ENCODE assay signal across 17 cellular contexts in the genomic region with DNA sequence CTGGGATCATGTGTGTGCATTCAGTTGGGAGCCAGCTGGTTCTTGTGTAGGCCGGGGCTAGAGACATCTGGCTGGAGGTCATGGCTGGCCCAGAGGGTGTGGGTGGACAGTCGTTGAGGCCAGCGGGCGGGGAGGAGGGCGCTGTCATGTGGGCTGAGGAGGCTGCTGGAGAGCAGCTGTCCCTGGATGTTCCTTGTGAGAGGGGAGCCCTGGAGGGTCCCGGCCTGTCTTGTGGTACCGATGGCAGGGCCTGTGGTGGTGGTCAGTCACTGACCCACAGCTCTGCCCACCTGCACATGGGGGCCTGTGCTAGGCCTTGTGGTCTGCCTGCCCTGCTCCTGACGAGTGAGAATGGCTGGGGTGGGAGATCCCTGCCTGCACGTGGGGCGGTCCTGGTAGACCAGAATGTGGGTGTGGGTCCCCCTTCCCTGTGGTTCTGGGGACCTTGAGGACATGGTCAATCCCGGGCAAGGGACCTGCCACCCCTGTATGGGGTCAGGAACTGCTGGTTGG. TPM values are rescaled to one million over a fixed set of nuclear protein-coding genes. Genes with fewer than 3 reads are reported as not detected.
DNase-seq lines count a peak whose midpoint lies in the region; ATAC-seq, FAIRE-seq and TF ChIP-seq lines count a peak whose summit lies in the region.
"Had no signal": no experiment of that assay in that cellular context is flagged by ENCODE, and none has a peak within 500 bp of the region (broad histone marks: within the 10 kb centered on the region; RNA-seq: fewer than 3 reads in every experiment).

No MANE protein-coding gene starts in this region.

- no peak for ATAC-seq in activated naive CD8-positive, alpha-beta T cell treated with anti-CD3 and anti-CD28 coated beads, Interleukin-2, amount 10 ng/mL, durations not matched to agents 7 days and 5 days (ENCODE audit: low read depth)
- ATAC-seq in naive thymus-derived CD8-positive, alpha-beta T cell: no peak
- no peak for ATAC-seq in naive thymus-derived CD4-positive, alpha-beta T cell

- no peak for TF ChIP-seq POLR2A in GM12891 (IDR thresholded peaks at IDR 0.05; ENCODE audit: low read depth, low read length)

- peaks cover 15 to 61% (median 18%) of the 10 kb centered on the region in 3 experiments for H3K36me3 ChIP-seq in naive thymus-derived CD4-positive, alpha-beta T cell (ENCODE audit: control insufficient read depth in 2 of 3, insufficient read depth in 3 of 3, low read length in 3 of 3)
- H3K36me3 ChIP-seq: ovary had no signal

- no peaks in the 10 kb centered on the region for H3K27me3 Mint-ChIP-seq in activated CD4-positive, alpha-beta T cell treated with anti-CD3 and anti-CD28 coated beads, Interleukin-2, amount 10 ng/mL, durations not matched to agents 7 days and 5 days
- H3K27me3 Mint-ChIP-seq in activated naive CD8-positive, alpha-beta T cell treated with anti-CD3 and anti-CD28 coated beads, Interleukin-2, amount 10 ng/mL, durations not matched to agents 7 days and 5 days: no peaks in the 10 kb centered on the region
- no peaks in the 10 kb centered on the region for H3K27me3 Mint-ChIP-seq in naive thymus-derived CD8-positive, alpha-beta T cell
- H3K27me3 Mint-ChIP-seq in naive thymus-derived CD4-positive, alpha-beta T cell: no peaks in the 10 kb centered on the region

- H3K27me3 ChIP-seq in naive thymus-derived CD4-positive, alpha-beta T cell (ENCODE audit: control insufficient read depth in 2 of 2, insufficient read depth in 2 of 2, low read length in 2 of 2): no peaks in the 10 kb centered on the region
- H3K27me3 ChIP-seq: ovary had no signal

- peak overlapping the region; percentile 80 for H3K27ac Mint-ChIP-seq in activated CD4-positive, alpha-beta T cell treated with anti-CD3 and anti-CD28 coated beads, Interleukin-2, amount 10 ng/mL, durations not matched to agents 7 days and 5 days
- H3K27ac Mint-ChIP-seq in activated naive CD8-positive, alpha-beta T cell treated with anti-CD3 and anti-CD28 coated beads, Interleukin-2, amount 10 ng/mL, durations not matched to agents 7 days and 5 days: peak overlapping the region; percentile 98
- H3K27ac Mint-ChIP-seq in naive thymus-derived CD8-positive, alpha-beta T cell: peak overlapping the region in 8 of 10 donors; percentile 15 to 95 (median 54)
- peak overlapping the region in 2 of 9 donors; percentile 91 to 99 for H3K27ac Mint-ChIP-seq in naive thymus-derived CD4-positive, alpha-beta T cell
- H3K27ac Mint-ChIP-seq: mesothelial cell of epicardium had no signal

- H3K9me3 ChIP-seq in naive thymus-derived CD4-positive, alpha-beta T cell (ENCODE audit: control insufficient read depth in 2 of 3, low read length in 3 of 3): no peaks in the 10 kb centered on the region
- H3K9me3 ChIP-seq: ovary had no signal

- DNase-seq in activated CD4-positive, alpha-beta T cell treated with anti-CD3 and anti-CD28 coated beads, Interleukin-2, amount 10 ng/mL, durations not matched to agents 7 days and 5 days: no peak
- no peak for DNase-seq in activated CD4-positive, alpha-beta T cell treated with anti-CD3 and anti-CD28 coated beads, Interleukin-2, amount 50 U/mL, for 4 hours
- DNase-seq in GM12891 (ENCODE audit: insufficient read length, low spot score) (no peak), GM03348 (ENCODE audit: low spot score) (no peak), NCI-H1436 (lab: John Stamatoyannopoulos, UW) (no peak)
- no peak for DNase-seq in activated naive CD8-positive, alpha-beta T cell treated with anti-CD3 and anti-CD28 coated beads, Interleukin-2, amount 10 ng/mL, durations not matched to agents 7 days and 5 days
- peak in 1 of 10 donors; percentile 60 for DNase-seq in naive thymus-derived CD8-positive, alpha-beta T cell
- DNase-seq in naive thymus-derived CD4-positive, alpha-beta T cell: no peak
- DNase-seq: cortex of kidney; MM.1S; NCI-H2029 treated with DMSO at 0.1 percent for 48 hours; NCI-H510A; stimulated activated naive CD4-positive, alpha-beta T cell treated with Interleukin-2 at 50 U/mL for 16 hours had no signal

- intact Hi-C loops in naive thymus-derived CD4-positive, alpha-beta T cell (cut with micrococcal nuclease): loop anchor here (2.0 kb wide), 2 partner anchors 15 to 19 kb away; no protein-coding TSS in a partner anchor

- POLR2A ChIA-PET in activated CD4-positive, alpha-beta T cell treated with anti-CD3 and anti-CD28 coated beads, Interleukin-2, amount 10 ng/mL, durations not matched to agents 7 days and 5 days (lab: Charles Lee): no interaction called here
- POLR2A ChIA-PET in activated naive CD8-positive, alpha-beta T cell treated with anti-CD3 and anti-CD28 coated beads, Interleukin-2, amount 10 ng/mL, durations not matched to agents 7 days and 5 days (lab: Charles Lee): interaction anchor here (1.0 to 1.7 kb wide), 2 partner anchors 54 to 513 kb away, joined by 4 to 8 read pairs; a partner anchor contains a TSS
- POLR2A ChIA-PET in naive thymus-derived CD8-positive, alpha-beta T cell (lab: Charles Lee): interaction anchor here (0.6 kb wide), 1 partner anchor 340 kb away, joined by 3 read pairs; no protein-coding TSS in a partner anchor
- POLR2A ChIA-PET in naive thymus-derived CD4-positive, alpha-beta T cell (lab: Charles Lee): no interaction called here

- no peak overlapping the region for H3K4me3 Mint-ChIP-seq in activated CD4-positive, alpha-beta T cell treated with anti-CD3 and anti-CD28 coated beads, Interleukin-2, amount 10 ng/mL, durations not matched to agents 7 days and 5 days
- H3K4me3 Mint-ChIP-seq in activated naive CD8-positive, alpha-beta T cell treated with anti-CD3 and anti-CD28 coated beads, Interleukin-2, amount 10 ng/mL, durations not matched to agents 7 days and 5 days: peak overlapping the region; percentile 81
- peak overlapping the region in 3 of 10 donors; percentile 36 to 67 (median 50) for H3K4me3 Mint-ChIP-seq in naive thymus-derived CD8-positive, alpha-beta T cell
- peak overlapping the region in 2 of 10 donors; percentile 42 to 78 for H3K4me3 Mint-ChIP-seq in naive thymus-derived CD4-positive, alpha-beta T cell
- H3K4me3 Mint-ChIP-seq: mesothelial cell of epicardium had no signal

- peaks cover 13 to 38% of the 10 kb centered on the region in 2 donors for H3K4me1 ChIP-seq in naive thymus-derived CD4-positive, alpha-beta T cell (ENCODE audit: control insufficient read depth in 2 of 2, insufficient read depth in 2 of 2, low read length in 2 of 2)

- no peak overlapping the region for H3K4me3 ChIP-seq in naive thymus-derived CD4-positive, alpha-beta T cell (ENCODE audit: low read length)
- H3K4me3 ChIP-seq: ovary, smooth muscle cell had no signal

- CTCF ChIA-PET in activated CD4-positive, alpha-beta T cell treated with anti-CD3 and anti-CD28 coated beads, Interleukin-2, amount 10 ng/mL, durations not matched to agents 7 days and 5 days (lab: Charles Lee): interaction anchor here (0.5 to 1.8 kb wide), 7 partner anchors 23 to 60 kb away, joined by 3 to 7 read pairs (median 4); a partner anchor contains a TSS
- CTCF ChIA-PET in naive thymus-derived CD4-positive, alpha-beta T cell (lab: Charles Lee): interaction anchor here (1.1 kb wide), 1 partner anchor 23 kb away, joined by 3 read pairs; no protein-coding TSS in a partner anchor

- H3K9me3 Mint-ChIP-seq in activated CD4-positive, alpha-beta T cell treated with anti-CD3 and anti-CD28 coated beads, Interleukin-2, amount 10 ng/mL, durations not matched to agents 7 days and 5 days: no peaks in the 10 kb centered on the region
- no peaks in the 10 kb centered on the region for H3K9me3 Mint-ChIP-seq in activated naive CD8-positive, alpha-beta T cell treated with anti-CD3 and anti-CD28 coated beads, Interleukin-2, amount 10 ng/mL, durations not matched to agents 7 days and 5 days
- H3K9me3 Mint-ChIP-seq in naive thymus-derived CD8-positive, alpha-beta T cell: no peaks in the 10 kb centered on the region
- no peaks in the 10 kb centered on the region for H3K9me3 Mint-ChIP-seq in naive thymus-derived CD4-positive, alpha-beta T cell
- H3K9me3 Mint-ChIP-seq: mesothelial cell of epicardium had no signal

- peaks cover 44% of the 10 kb centered on the region for H3K4me1 Mint-ChIP-seq in activated CD4-positive, alpha-beta T cell treated with anti-CD3 and anti-CD28 coated beads, Interleukin-2, amount 10 ng/mL, durations not matched to agents 7 days and 5 days
- peaks cover 38% of the 10 kb centered on the region for H3K4me1 Mint-ChIP-seq in activated naive CD8-positive, alpha-beta T cell treated with anti-CD3 and anti-CD28 coated beads, Interleukin-2, amount 10 ng/mL, durations not matched to agents 7 days and 5 days
- H3K4me1 Mint-ChIP-seq in naive thymus-derived CD8-positive, alpha-beta T cell: peaks cover 25 to 36% (median 32%) of the 10 kb centered on the region in 4 donors
- peaks cover 8 to 37% (median 12%) of the 10 kb centered on the region in 7 donors for H3K4me1 Mint-ChIP-seq in naive thymus-derived CD4-positive, alpha-beta T cell

- no peak overlapping the region for H3K27ac ChIP-seq in naive thymus-derived CD4-positive, alpha-beta T cell (ENCODE audit: low read depth, low read length)
- H3K27ac ChIP-seq: ovary had no signal

- no peak for FAIRE-seq in GM12891 (lab: Jason Lieb, UNC)
- FAIRE-seq: urothelium cell line had no signal

- H3K36me3 Mint-ChIP-seq in activated CD4-positive, alpha-beta T cell treated with anti-CD3 and anti-CD28 coated beads, Interleukin-2, amount 10 ng/mL, durations not matched to agents 7 days and 5 days (ENCODE audit: low read depth): peaks cover 23% of the 10 kb centered on the region
- peaks cover 8% of the 10 kb centered on the region for H3K36me3 Mint-ChIP-seq in activated naive CD8-positive, alpha-beta T cell treated with anti-CD3 and anti-CD28 coated beads, Interleukin-2, amount 10 ng/mL, durations not matched to agents 7 days and 5 days
- peaks cover 0 to 44% (median 12%) of the 10 kb centered on the region in 3 donors for H3K36me3 Mint-ChIP-seq in naive thymus-derived CD8-positive, alpha-beta T cell
- peaks cover 0 to 25% (median 4%) of the 10 kb centered on the region in 5 donors for H3K36me3 Mint-ChIP-seq in naive thymus-derived CD4-positive, alpha-beta T cell

RNA-seq across cellular contexts. Expression of a gene that starts 1.9 kb away (rescaled TPM):
- 1 to 10 TPM; 3.5 to 4.8 TPM for total RNA-seq in activated CD4-positive, alpha-beta T cell treated with anti-CD3 and anti-CD28 coated beads, Interleukin-2, amount 10 ng/mL, durations not matched to agents 7 days and 5 days
- 51.3 TPM for polyA plus RNA-seq in GM12891 (2012; ENCODE audit: low read depth, missing spikeins)
- 1 to 10 TPM; 9.7 to 9.8 TPM for total RNA-seq in activated naive CD8-positive, alpha-beta T cell treated with anti-CD3 and anti-CD28 coated beads, Interleukin-2, amount 10 ng/mL, durations not matched to agents 7 days and 5 days
- total RNA-seq in naive thymus-derived CD8-positive, alpha-beta T cell: 1 to 10 TPM; 5.6 to 5.8 TPM
- polyA plus RNA-seq in naive thymus-derived CD8-positive, alpha-beta T cell: under 1 TPM in 1 of 3 donors, not detected in 2; 0.54 TPM
- total RNA-seq in naive thymus-derived CD4-positive, alpha-beta T cell: 10 to 100 TPM in 3 of 5 experiments, 1 to 10 TPM in 2; 4.7 to 24.6 (median 12.5) TPM
- polyA plus RNA-seq in naive thymus-derived CD4-positive, alpha-beta T cell: under 1 TPM in 1 of 2 donors, not detected in 1; 0.39 TPM

RNA-seq across cellular contexts. Expression of a gene that starts 15.4 kb away (rescaled TPM):
- under 1 TPM; 0.10 to 0.15 TPM for total RNA-seq in activated CD4-positive, alpha-beta T cell treated with anti-CD3 and anti-CD28 coated beads, Interleukin-2, amount 10 ng/mL, durations not matched to agents 7 days and 5 days
- polyA plus RNA-seq in GM12891 (2012; ENCODE audit: low read depth, missing spikeins): 0.13 TPM
- under 1 TPM; 0.30 to 0.51 TPM for total RNA-seq in activated naive CD8-positive, alpha-beta T cell treated with anti-CD3 and anti-CD28 coated beads, Interleukin-2, amount 10 ng/mL, durations not matched to agents 7 days and 5 days
- not detected for total RNA-seq in naive thymus-derived CD8-positive, alpha-beta T cell
- not detected for polyA plus RNA-seq in naive thymus-derived CD8-positive, alpha-beta T cell
- total RNA-seq in naive thymus-derived CD4-positive, alpha-beta T cell: 1 to 10 TPM in 1 of 5 experiments, under 1 TPM in 1, not detected in 3; 0.20 to 1.7 TPM
- polyA plus RNA-seq in naive thymus-derived CD4-positive, alpha-beta T cell: not detected

RNA-seq across cellular contexts. Expression of a gene that starts 29.0 kb away (rescaled TPM):
- total RNA-seq in activated CD4-positive, alpha-beta T cell treated with anti-CD3 and anti-CD28 coated beads, Interleukin-2, amount 10 ng/mL, durations not matched to agents 7 days and 5 days: 10 to 100 TPM; 47.6 to 57.9 TPM
- polyA plus RNA-seq in GM12891 (2012; ENCODE audit: low read depth, missing spikeins): 34.5 TPM
- 10 to 100 TPM; 65.3 to 74.9 TPM for total RNA-seq in activated naive CD8-positive, alpha-beta T cell treated with anti-CD3 and anti-CD28 coated beads, Interleukin-2, amount 10 ng/mL, durations not matched to agents 7 days and 5 days
- total RNA-seq in naive thymus-derived CD8-positive, alpha-beta T cell: 10 to 100 TPM; 42.0 to 42.7 TPM
- 10 to 100 TPM; 22.5 to 33.0 (median 32.1) TPM for polyA plus RNA-seq in naive thymus-derived CD8-positive, alpha-beta T cell
- total RNA-seq in naive thymus-derived CD4-positive, alpha-beta T cell: 10 to 100 TPM; 35.5 to 73.2 (median 47.3) TPM
- 10 to 100 TPM; 22.2 to 33.2 TPM for polyA plus RNA-seq in naive thymus-derived CD4-positive, alpha-beta T cell

RNA-seq across cellular contexts. Expression of a gene that starts 45.3 kb away (rescaled TPM):
- 100 to 1,000 TPM; 105 to 107 TPM for total RNA-seq in activated CD4-positive, alpha-beta T cell treated with anti-CD3 and anti-CD28 coated beads, Interleukin-2, amount 10 ng/mL, durations not matched to agents 7 days and 5 days
- 27.9 TPM for polyA plus RNA-seq in GM12891 (2012; ENCODE audit: low read depth, missing spikeins)
- 100 to 1,000 TPM in 1 of 2 experiments, 10 to 100 TPM in 1; 95.1 to 106 TPM for total RNA-seq in activated naive CD8-positive, alpha-beta T cell treated with anti-CD3 and anti-CD28 coated beads, Interleukin-2, amount 10 ng/mL, durations not matched to agents 7 days and 5 days
- total RNA-seq in naive thymus-derived CD8-positive, alpha-beta T cell: 10 to 100 TPM; 16.9 to 20.7 TPM
- polyA plus RNA-seq in naive thymus-derived CD8-positive, alpha-beta T cell: 10 to 100 TPM; 50.9 to 67.5 (median 59.4) TPM
- total RNA-seq in naive thymus-derived CD4-positive, alpha-beta T cell: 10 to 100 TPM; 21.8 to 93.4 (median 23.6) TPM
- 10 to 100 TPM; 55.2 to 66.8 TPM for polyA plus RNA-seq in naive thymus-derived CD4-positive, alpha-beta T cell

RNA-seq across cellular contexts. Expression of a gene that starts 45.8 kb away (rescaled TPM):
- total RNA-seq in activated CD4-positive, alpha-beta T cell treated with anti-CD3 and anti-CD28 coated beads, Interleukin-2, amount 10 ng/mL, durations not matched to agents 7 days and 5 days: 1 to 10 TPM; 1.6 TPM
- polyA plus RNA-seq in GM12891 (2012; ENCODE audit: low read depth, missing spikeins): 0.68 TPM
- 1 to 10 TPM; 1.8 to 2.6 TPM for total RNA-seq in activated naive CD8-positive, alpha-beta T cell treated with anti-CD3 and anti-CD28 coated beads, Interleukin-2, amount 10 ng/mL, durations not matched to agents 7 days and 5 days
- total RNA-seq in naive thymus-derived CD8-positive, alpha-beta T cell: 1 to 10 TPM in 1 of 2 experiments, under 1 TPM in 1; 0.91 to 1.1 TPM
- 1 to 10 TPM in 1 of 3 donors, under 1 TPM in 2; 0.77 to 1.6 (median 0.82) TPM for polyA plus RNA-seq in naive thymus-derived CD8-positive, alpha-beta T cell
- total RNA-seq in naive thymus-derived CD4-positive, alpha-beta T cell: 1 to 10 TPM in 3 of 5 experiments, under 1 TPM in 2; 0.75 to 6.1 (median 1.1) TPM
- polyA plus RNA-seq in naive thymus-derived CD4-positive, alpha-beta T cell: 1 to 10 TPM in 1 of 2 donors, under 1 TPM in 1; 0.18 to 1.3 TPM

Comparison
In these comparisons a context has a peak if more than half of its experiments do, and no peak if none do; other contexts are left out.
1. POLR2A ChIA-PET loops: an anchor here in activated naive CD8-positive, alpha-beta T cell treated with anti-CD3 and anti-CD28 coated beads, Interleukin-2, amount 10 ng/mL, durations not matched to agents 7 days and 5 days (1.0 to 1.7 kb wide) and naive thymus-derived CD8-positive, alpha-beta T cell (0.6 kb wide); none called in activated CD4-positive, alpha-beta T cell treated with anti-CD3 and anti-CD28 coated beads, Interleukin-2, amount 10 ng/mL, durations not matched to agents 7 days and 5 days and naive thymus-derived CD4-positive, alpha-beta T cell.